20 cellular contexts compared by ENCODE assay signal in genomic region chr11:87712802-87713202, GRCh38.
"Had no signal": no experiment of that assay in that cellular context is flagged by ENCODE, and none has a peak within 500 bp of the region (broad histone marks: within the 10 kb centered on the region; RNA-seq: fewer than 3 reads in every experiment).

No MANE protein-coding gene starts in this region.

- H3K36me3 ChIP-seq: ascending aorta, breast epithelium, transverse colon, vagina, WERI-Rb-1 had no signal

- ATAC-seq: activated CD4-positive, alpha-beta T cell treated with anti-CD3 and anti-CD28 coated beads for 36 hours; activated CD8-positive, alpha-beta memory T cell treated with anti-CD3 and anti-CD28 coated beads, Interleukin-2, amount 10 ng/mL, durations not matched to agents 7 days and 5 days; activated naive CD8-positive, alpha-beta T cell treated with anti-CD3 and anti-CD28 coated beads, Interleukin-2, amount 50 U/mL, for 24 hours; effector memory CD8-positive, alpha-beta T cell; left colon; mucosa of descending colon; naive thymus-derived CD4-positive, alpha-beta T cell; stimulated activated naive B cell treated with anti-CD40 and anti-IgM and Interleukin-4, amounts not matched to agents 10 μg/mL and 1 μg/mL and 100 μg/mL, for 72 hours had no signal

- DNase-seq: activated CD4-positive, alpha-beta memory T cell treated with anti-CD3 and anti-CD28 coated beads for 36 hours; activated CD4-positive, alpha-beta T cell treated with anti-CD3 and anti-CD28 coated beads for 36 hours; activated CD8-positive, alpha-beta memory T cell treated with anti-CD3 and anti-CD28 coated beads, Interleukin-2, amount 10 ng/mL, durations not matched to agents 7 days and 5 days; activated naive CD4-positive, alpha-beta T cell treated with anti-CD3 and anti-CD28 coated beads for 36 hours; activated naive CD8-positive, alpha-beta T cell treated with anti-CD3 and anti-CD28 coated beads, Interleukin-2, amount 50 U/mL, for 24 hours; activated T-cell treated with anti-CD3 and anti-CD28 coated beads, Interleukin-2, amount 50 U/mL, for 1 hour; dermis blood vessel endothelial cell; effector memory CD8-positive, alpha-beta T cell; head of caudate nucleus; left colon; mucosa of descending colon; naive thymus-derived CD4-positive, alpha-beta T cell; stimulated activated CD4-positive, alpha-beta T cell treated with anti-CD3 and anti-CD28 coated beads, Interleukin-2, amount 100 ng/mL, for 48 hours; stimulated activated naive B cell treated with anti-CD40 and anti-IgM and Interleukin-4, amounts not matched to agents 10 μg/mL and 1 μg/mL and 100 μg/mL, for 72 hours; transverse colon; WERI-Rb-1 had no signal

- H3K4me1 ChIP-seq: ascending aorta, breast epithelium, transverse colon, vagina had no signal

- H3K9me3 ChIP-seq: ascending aorta, breast epithelium, mucosa of descending colon, transverse colon, vagina had no signal

- H3K27ac ChIP-seq: ascending aorta, breast epithelium, epithelial cell of prostate, transverse colon, vagina, WERI-Rb-1 had no signal

- H3K4me3 ChIP-seq: ascending aorta, breast epithelium, mucosa of descending colon, transverse colon, vagina had no signal

- H3K27me3 ChIP-seq: ascending aorta, breast epithelium, transverse colon, vagina had no signal
